Comparison of ENCODE assay signal across 17 cellular contexts in the genomic region with DNA sequence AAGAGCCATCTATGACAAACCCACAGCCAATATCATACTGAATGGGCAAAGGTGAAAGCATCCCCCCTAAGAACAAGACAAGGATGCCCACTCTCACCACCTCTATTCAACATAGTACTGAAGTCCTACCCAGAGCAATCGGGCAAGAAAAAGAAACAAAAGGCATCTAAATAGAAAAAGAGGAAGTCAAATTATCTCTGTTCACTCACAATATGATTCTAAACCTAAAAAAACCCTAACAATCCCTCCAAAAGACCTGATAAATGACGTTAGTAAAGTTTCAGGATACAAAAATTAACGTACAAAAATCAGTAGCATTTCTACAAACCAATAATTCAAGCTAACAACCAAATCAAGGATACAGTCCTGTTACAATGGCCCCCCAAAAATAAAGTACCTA. TPM values are rescaled to one million over a fixed set of nuclear protein-coding genes. Genes with fewer than 3 reads are reported as not detected.
"Had no signal": no experiment of that assay in that cellular context is flagged by ENCODE, and none has a peak within 500 bp of the region (broad histone marks: within the 10 kb centered on the region; RNA-seq: fewer than 3 reads in every experiment).

No MANE protein-coding gene starts in this region.

- H3K4me3 Mint-ChIP-seq: activated naive CD8-positive, alpha-beta T cell treated with anti-CD3 and anti-CD28 coated beads, Interleukin-2, amount 50 U/mL, for 24 hours; activated T-helper 1 cell treated with anti-CD3 and anti-CD28 coated beads, Interleukin-12 subunit alpha, Interleukin-12 subunit beta, Interleukin-2, Interleukin-4 antibody, amounts not matched to agents 30 ng/mL and 10 ng/mL and 1 ng/mL, durations not matched to agents 14 hours and 24 hours and 36 hours; nephron progenitor cell; type B pancreatic cell had no signal

- H3K27me3 ChIP-seq: ascending aorta, cardiac muscle cell, heart left ventricle, right lobe of liver had no signal

- H3K4me3 ChIP-seq: ascending aorta, cardiac muscle cell, heart left ventricle, psoas muscle, right lobe of liver had no signal

- H3K4me1 Mint-ChIP-seq: nephron progenitor cell had no signal

- H3K9me3 ChIP-seq: psoas muscle, right lobe of liver had no signal

- ATAC-seq: activated naive CD8-positive, alpha-beta T cell treated with anti-CD3 and anti-CD28 coated beads, Interleukin-2, amount 50 U/mL, for 24 hours; heart left ventricle; left lobe of liver; psoas muscle; right lobe of liver had no signal

- H3K27ac Mint-ChIP-seq: activated naive CD8-positive, alpha-beta T cell treated with anti-CD3 and anti-CD28 coated beads, Interleukin-2, amount 50 U/mL, for 24 hours; nephron progenitor cell; type B pancreatic cell had no signal

- DNase-seq: activated CD4-positive, alpha-beta T cell treated with anti-CD3 and anti-CD28 coated beads for 48 hours; activated naive CD4-positive, alpha-beta T cell; activated naive CD8-positive, alpha-beta T cell treated with anti-CD3 and anti-CD28 coated beads, Interleukin-2, amount 50 U/mL, for 24 hours; heart left ventricle; nephron progenitor cell; psoas muscle; right lobe of liver; stimulated activated naive CD4-positive, alpha-beta T cell; substantia nigra had no signal

- H3K27ac ChIP-seq: ascending aorta, cardiac muscle cell, heart left ventricle, psoas muscle, right lobe of liver had no signal

- H3K4me1 ChIP-seq: ascending aorta, psoas muscle, right lobe of liver had no signal

RNA-seq across cellular contexts. Expression of a gene that starts 51.9 kb away (rescaled TPM):
- total RNA-seq: ascending aorta, cardiac muscle cell, fibroblast of lung, frontal cortex, heart left ventricle, left lobe of liver, omental fat pad, psoas muscle, right lobe of liver had no signal
